ENCODE assay signal across 15 cellular contexts in the genomic region with DNA sequence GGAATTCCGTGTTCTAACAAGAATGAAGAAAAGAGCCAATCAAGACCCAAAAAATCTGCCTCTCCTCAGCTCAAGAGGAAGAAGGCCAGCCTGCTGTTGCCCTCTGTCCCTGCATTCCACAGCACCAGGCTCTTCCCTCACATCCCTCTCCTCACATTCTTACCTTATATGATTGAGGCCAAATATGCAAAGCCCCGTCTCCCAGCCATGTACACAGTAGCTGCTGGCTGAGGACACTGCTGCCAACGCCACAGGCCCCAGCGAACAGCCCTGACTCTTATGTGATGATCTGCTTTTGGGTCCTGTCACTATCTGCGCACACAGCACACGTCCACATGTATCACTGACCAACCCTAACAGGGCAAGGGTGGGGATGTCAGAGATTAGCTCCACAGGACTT.
A peak's percentile ranks its signal among the peaks of the same experiment; 100 is the strongest.
DNase-seq lines count a peak whose midpoint lies in the region; ATAC-seq and TF ChIP-seq lines count a peak whose summit lies in the region.
"Had no signal": no experiment of that assay in that cellular context is flagged by ENCODE, and none has a peak within 500 bp of the region (broad histone marks: within the 10 kb centered on the region; RNA-seq: fewer than 3 reads in every experiment).

No MANE protein-coding gene starts in this region.

- H3K4me1 Mint-ChIP-seq in memory B cell = peaks cover 56% of the 10 kb centered on the region

- H3K4me3 ChIP-seq in DOHH2 (ENCODE audit: low read length) (no peak overlapping the region), OCI-LY3 (ENCODE audit: low read length) (peak overlapping the region; percentile 57)
- H3K4me3 ChIP-seq: testis had no signal

- H3K4me3 Mint-ChIP-seq in memory B cell = peak overlapping the region; percentile 62

- TF ChIP-seq CTCF in DOHH2 (IDR thresholded peaks at IDR 0.05; ENCODE audit: low read depth, low read length, poor library complexity, severe bottlenecking) (no peak), OCI-LY3 (IDR thresholded peaks at IDR 0.05; ENCODE audit: low read depth, low read length) (no peak)

- no peaks in the 10 kb centered on the region for H3K27me3 Mint-ChIP-seq in memory B cell

- DNase-seq in memory B cell (ENCODE audit: low spot score in 2 of 2) (no peak), SIG-M5 treated with dmso at 0.1 percent for 504 hours (lab: John Stamatoyannopoulos, UW; ENCODE audit: unreplicated experiment) (no peak)
- DNase-seq: caudate nucleus, foreskin melanocyte, T-helper 1 cell, testis had no signal

- H3K9me3 ChIP-seq in DOHH2 (ENCODE audit: control insufficient read depth, insufficient read depth, low read length) (no peaks in the 10 kb centered on the region), OCI-LY3 (ENCODE audit: insufficient read depth, low read length) (no peaks in the 10 kb centered on the region)
- H3K9me3 ChIP-seq: testis had no signal

- H3K9ac ChIP-seq in OCI-LY3 (ENCODE audit: low read length) = peak overlapping the region; percentile 14; the same call in 1 of the 2 replicates
- H3K9ac ChIP-seq: KMS-11 had no signal

- peak overlapping the region; percentile 87 for H3K27ac Mint-ChIP-seq in memory B cell

- H3K4me1 ChIP-seq in DOHH2 (ENCODE audit: control insufficient read depth, low read length) (peaks cover 42% of the 10 kb centered on the region), OCI-LY3 (ENCODE audit: low read length) (peaks cover 37% of the 10 kb centered on the region)
- H3K4me1 ChIP-seq: testis had no signal

- no peak overlapping the region for H2AFZ ChIP-seq in OCI-LY3 (ENCODE audit: low read depth, low read length)

- H3K4me2 ChIP-seq in DOHH2 (ENCODE audit: low read length) (peak overlapping the region; percentile 52), OCI-LY3 (ENCODE audit: low read length) (peak overlapping the region; percentile 82)
- H3K4me2 ChIP-seq: KMS-11 had no signal

- H3K36me3 Mint-ChIP-seq in memory B cell = peaks cover 13% of the 10 kb centered on the region

- peaks cover 92% of the 10 kb centered on the region for H3K79me2 ChIP-seq in DOHH2 (ENCODE audit: control insufficient read depth, low read length)
- peaks cover 99% of the 10 kb centered on the region for H3K79me2 ChIP-seq in OCI-LY3 (ENCODE audit: low read length)

- no peaks in the 10 kb centered on the region for H3K9me2 ChIP-seq in DOHH2 (replicated peaks; ENCODE audit: control insufficient read depth, low read length)

- 0 out of 2 replicates have a peak, but pooled peaks cover 2% of the 10 kb centered on the region for H3F3A ChIP-seq in DOHH2 (ENCODE audit: control insufficient read depth, insufficient read depth)

- H4K20me1 ChIP-seq in DOHH2 (ENCODE audit: control insufficient read depth, insufficient read depth, low read depth, low read length) (peaks cover 55% of the 10 kb centered on the region), OCI-LY3 (ENCODE audit: insufficient read depth, low read length) (peaks cover 93% of the 10 kb centered on the region)

- H3K27ac ChIP-seq in DOHH2 (ENCODE audit: low read depth, low read length) = peak overlapping the region; percentile 31; the same call in 1 of the 2 replicates
- peak overlapping the region; percentile 73 for H3K27ac ChIP-seq in OCI-LY3 (ENCODE audit: low read length)
- H3K27ac ChIP-seq: C4-2B, KMS-11, testis had no signal

- H3K9me3 Mint-ChIP-seq in memory B cell = no peaks in the 10 kb centered on the region

- no peaks in the 10 kb centered on the region for H3K27me3 ChIP-seq in DOHH2 (ENCODE audit: control insufficient read depth, low read length)
- no peaks in the 10 kb centered on the region for H3K27me3 ChIP-seq in OCI-LY3 (ENCODE audit: low read depth, low read length)
- H3K27me3 ChIP-seq: testis had no signal

- ATAC-seq in GM21825 (IDR thresholded peaks at IDR 0.05; ENCODE audit: unreplicated experiment) (peak; percentile 26), memory B cell (ENCODE audit: low read depth) (no peak), GM19452 (IDR thresholded peaks at IDR 0.05; ENCODE audit: unreplicated experiment) (no peak), HG03460 (IDR thresholded peaks at IDR 0.05; ENCODE audit: unreplicated experiment) (no peak), GM18861 (IDR thresholded peaks at IDR 0.05; ENCODE audit: unreplicated experiment) (no peak)
- ATAC-seq: HCT116 had no signal

- peaks cover 8% of the 10 kb centered on the region; the same call in 1 of the 2 replicates for H3K36me3 ChIP-seq in DOHH2 (ENCODE audit: control insufficient read depth, low read length)
- H3K36me3 ChIP-seq in OCI-LY3 (replicated peaks; ENCODE audit: low read depth, low read length) = peaks cover 31% of the 10 kb centered on the region
